8 cellular contexts compared by ENCODE assay signal in the genomic region with DNA sequence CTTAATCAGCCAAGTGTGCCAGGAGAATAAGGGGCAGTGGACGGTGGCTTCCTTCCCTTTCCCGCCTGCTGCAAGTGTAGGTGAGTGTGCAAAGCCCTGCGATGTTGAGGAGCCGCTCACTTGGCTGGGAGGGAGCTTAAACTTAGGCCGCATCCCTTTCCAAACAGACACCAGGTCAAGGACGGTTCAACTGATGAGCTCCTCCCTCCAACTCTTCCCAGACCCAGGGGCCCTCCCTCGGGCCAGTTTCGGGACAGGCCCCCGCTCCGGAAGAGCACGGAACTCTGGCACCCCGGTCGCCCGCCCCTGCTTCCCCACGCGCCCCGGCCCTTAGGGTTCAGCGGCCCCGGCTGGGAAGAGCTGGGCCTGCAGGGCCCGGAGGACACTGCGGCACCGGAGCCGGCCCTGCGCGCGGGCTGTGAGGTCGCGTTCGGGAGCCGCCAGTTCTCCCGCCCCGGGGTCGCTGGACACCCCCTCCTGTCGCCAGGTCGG. TPM values are rescaled to one million over a fixed set of nuclear protein-coding genes. Genes with fewer than 3 reads are reported as not detected.
A peak's percentile ranks its signal among the peaks of the same experiment; 100 is the strongest.
DNase-seq lines count a peak whose midpoint lies in the region; ATAC-seq, FAIRE-seq and TF ChIP-seq lines count a peak whose summit lies in the region.

No MANE protein-coding gene starts in this region.

- peak overlapping the region; percentile 78 for H3K9ac ChIP-seq in GM12878 (ENCODE audit: control insufficient read depth, insufficient read depth, low read length)

- in situ Hi-C loops in GM12878 (cut with MboI): loop anchor here (5.0 kb wide), 1 partner anchor 312 kb away; no protein-coding TSS in a partner anchor

- FAIRE-seq in GM12878 (lab: Jason Lieb, UNC): no peak

- peak; percentile 41 for ATAC-seq in GM12878

- peaks cover 20 to 23% of the 10 kb centered on the region in 2 experiments for H3K36me3 ChIP-seq in GM12878 (ENCODE audit: control insufficient read depth in 2 of 2, insufficient read depth in 2 of 2, low read length in 1 of 2)

- peak overlapping the region; percentile 69 for H2AFZ ChIP-seq in GM12878 (ENCODE audit: control insufficient read depth, low read depth, low read length)

- TF ChIP-seq POLR2A in NB4 (IDR thresholded peaks at IDR 0.05; ENCODE audit: extremely low read depth, insufficient read length): no peak
- no peak for TF ChIP-seq POLR2A in GM12878 (IDR thresholded peaks at IDR 0.05; ENCODE audit: low read depth, low read length)

- no peak for TF ChIP-seq EP300 in GM12878 (IDR thresholded peaks at IDR 0.05; ENCODE audit: borderline replicate concordance in 1 of 2, control insufficient read depth in 1 of 2, low read depth in 2 of 2, low read length in 2 of 2)

- TF ChIP-seq RAD21 in GM12878 (IDR thresholded peaks at IDR 0.05; ENCODE audit: insufficient read depth, low read depth, low read length): peak; percentile 20; the same call in 1 of the 2 replicates

- RAD21 ChIA-PET in GM12878 (lab: Charles Lee; ENCODE audit: unreplicated experiment): interaction anchor here (1.1 to 2.0 kb wide), 5 partner anchors 17 to 61 kb away, joined by 4 to 10 read pairs (median 5); no protein-coding TSS in a partner anchor

- H3K9me3 ChIP-seq in GM12878 (replicated peaks; ENCODE audit: control insufficient read depth, insufficient read depth, low read length): no peaks in the 10 kb centered on the region

- intact Hi-C loops in GM12878 (cut with micrococcal nuclease; ENCODE audit: unreplicated experiment): loop anchor here (10.0 kb wide), 1 partner anchor 484 kb away; no protein-coding TSS in a partner anchor

- WGBS in GM12878 (ENCODE audit: insufficient coverage, insufficient replicate concordance, low lambda C conversion rate, missing lambda C conversion rate): 0% methylated on average over 12 of the region's 35 CpGs

- POLR2A ChIA-PET in HEK293T (lab: Yijun Ruan, JAX): interaction anchor here (0.9 kb wide), 1 partner anchor 85 kb away, joined by 3 read pairs; no protein-coding TSS in a partner anchor
- POLR2A ChIA-PET in GM12878 (lab: Charles Lee): interaction anchor here (0.8 to 1.3 kb wide), 2 partner anchors 16 to 28 kb away, joined by 3 to 6 read pairs; no protein-coding TSS in a partner anchor

- no peaks in the 10 kb centered on the region for H3K27me3 ChIP-seq in GM12878 (replicated peaks in 1 of 2; ENCODE audit: control insufficient read depth in 2 of 2, insufficient read depth in 2 of 2, low read length in 1 of 2)

- peak overlapping the region; percentile 98 for H3K4me2 ChIP-seq in GM12878 (ENCODE audit: control insufficient read depth, insufficient read depth)

- TF ChIP-seq CTCF in NB4 (IDR thresholded peaks at IDR 0.05; ENCODE audit: low read depth, low read length): no peak
- TF ChIP-seq CTCF in GM12878 (IDR thresholded peaks at IDR 0.05 in 2 of 3, conservative IDR thresholded peaks at IDR 0.05 in 1 of 3; ENCODE audit: control insufficient read depth in 2 of 3, extremely low read depth in 1 of 3, insufficient read depth in 1 of 3, low read depth in 3 of 3, low read length in 3 of 3): 0 out of 6 replicates have a peak, but pooled peaks of 1 of the 3 experiments have one; percentile 15

- H3K4me3 ChIP-seq in NB4 (ENCODE audit: low read depth, low read length) (peak overlapping the region; percentile 86), GM12878 (peak overlapping the region; percentile 92)

- DNase-seq in NCI-H748 (lab: John Stamatoyannopoulos, UW; ENCODE audit: unreplicated experiment) (peak; percentile 68), NCI-H748 treated with DMSO at 0.1 percent for 48 hours (lab: John Stamatoyannopoulos, UW) (no peak), HEK293T (ENCODE audit: extremely low spot score) (peak; percentile 25), NB4 (ENCODE audit: low read depth) (peak; percentile 66), GM12878 (ENCODE audit: low read depth, low spot score) (no peak), iris pigment epithelial cell (ENCODE audit: low read depth) (peak; percentile 36), NCI-H1092 (lab: John Stamatoyannopoulos, UW) (no peak)
- peak; percentile 43 for DNase-seq in stimulated activated CD4-positive, alpha-beta T cell treated with anti-CD3 and anti-CD28 coated beads, Interleukin-4, amount 100 ng/mL, for 1 hour

- SMC1A ChIA-PET in GM12878 (lab: Charles Lee; ENCODE audit: uncharacterized antibody, unreplicated experiment): interaction anchor here (0.8 to 1.4 kb wide), 6 partner anchors 9 to 177 kb away, joined by 3 to 7 read pairs (median 4); no protein-coding TSS in a partner anchor

- CTCF ChIA-PET in HEK293T (lab: Yijun Ruan, JAX): no interaction called here
- CTCF ChIA-PET in GM12878 (lab: Yijun Ruan, JAX): interaction anchor here (0.9 to 4.7 kb wide), 5 partner anchors 11 to 61 kb away, joined by 3 to 18 read pairs (median 4); no protein-coding TSS in a partner anchor

- BruUV-seq in GM12878 (replicated peaks; lab: Mats Ljungman, UMichigan): no TSS peak

- peaks cover 70% of the 10 kb centered on the region for H3K79me2 ChIP-seq in GM12878 (ENCODE audit: control insufficient read depth, insufficient read depth, low read length)

- peak overlapping the region; percentile 79 for H3K27ac ChIP-seq in GM12878 (ENCODE audit: control insufficient read depth, insufficient read depth)

- no peaks in the 10 kb centered on the region; the same call in 1 of the 2 replicates for H4K20me1 ChIP-seq in GM12878 (ENCODE audit: control insufficient read depth, insufficient read depth)

- H3K4me1 ChIP-seq in GM12878 (ENCODE audit: control insufficient read depth, insufficient read depth, low read length): peaks cover 13% of the 10 kb centered on the region

TF ChIP-seq in HEK293T, 16 proteins besides CTCF, POLR2A, EP300 and RAD21:
- TF ChIP-seq HDGF (IDR thresholded peaks at IDR 0.05; ENCODE audit: borderline replicate concordance) (no peak), FOXM1 (IDR thresholded peaks at IDR 0.05; ENCODE audit: borderline replicate concordance) (no peak)

TF ChIP-seq in GM12878, 131 proteins besides CTCF, POLR2A, EP300 and RAD21 (continues in another document):
- TF ChIP-seq SRF (IDR thresholded peaks at IDR 0.05; ENCODE audit: low read depth in 2 of 2, low read length in 2 of 2) (no peak), SKIL (IDR thresholded peaks at IDR 0.05; ENCODE audit: low read depth, poor library complexity, severe bottlenecking) (no peak), BHLHE40 (IDR thresholded peaks at IDR 0.05; ENCODE audit: borderline replicate concordance in 1 of 2, low read depth in 2 of 2, low read length in 1 of 2) (no peak)

RNA-seq across cellular contexts. Expression of gene MRPL36, which starts 0.5 kb away (rescaled TPM):
- total RNA-seq in GM12878 (2013; cell fraction: nucleolus; rRNA removed): 10.8 and 11.5 TPM in 2 replicates
- 106 and 109 TPM in 2 replicates for total RNA-seq in GM12878 (2014; rRNA removed)
- total RNA-seq in GM12878 (2014; rRNA removed; fragmentation: Illumina TruSeq; extraction: Trizol): 86.8 and 103 TPM in 2 replicates
- 89.2 and 95.9 TPM in 2 replicates for total RNA-seq in GM12878 (2021)
- 83.9 TPM for polyA plus RNA-seq in GM12878 (2011; ENCODE audit: low read depth)
- 93.2 and 130 TPM in 2 replicates for polyA plus RNA-seq in GM12878 (2011; rRNA removed)
- 93.4 and 134 TPM in 2 replicates for polyA plus RNA-seq in GM12878 (2011; cell fraction: cytosol; rRNA removed)
- polyA plus RNA-seq in GM12878 (2011; cell fraction: nucleus; rRNA removed): 68.3 and 75.4 TPM in 2 replicates
- 82.7 and 85.4 TPM in 2 replicates for polyA plus RNA-seq in GM12878 (2012)
- polyA plus RNA-seq in GM12878 (2014; fragmentation: Illumina TruSeq; extraction: Trizol): 47.1 and 105 TPM in 2 replicates
- 100 to 1,000 TPM; 510 to 559 TPM for polyA plus RNA-seq in GM12878 (2014; fragmentation: Nextera tagmentation; extraction: Ambion mirVana)
- polyA plus RNA-seq in GM12878 (2014; rRNA removed): 156 and 175 TPM in 2 replicates
- 100 to 1,000 TPM; 219 to 221 TPM for polyA plus RNA-seq in GM12878 (2016; fragmentation: Nextera tagmentation; extraction: Ambion mirVana)
- polyA minus RNA-seq in GM12878 (2011; rRNA and poly(A)+ RNA removed): 47.8 and 60.0 TPM in 2 replicates
- polyA minus RNA-seq in GM12878 (2011; cell fraction: cytosol; rRNA and poly(A)+ RNA removed): 21.2 and 24.9 TPM in 2 replicates
- polyA minus RNA-seq in GM12878 (2011; cell fraction: nucleus; rRNA and poly(A)+ RNA removed): 29.1 and 36.6 TPM in 2 replicates

RNA-seq across cellular contexts. Expression of gene NDUFS6, which starts 2.1 kb away (rescaled TPM):
- 4.4 and 7.1 TPM in 2 replicates for total RNA-seq in GM12878 (2013; cell fraction: nucleolus; rRNA removed)
- total RNA-seq in GM12878 (2014; rRNA removed): 55.3 and 57.1 TPM in 2 replicates
- total RNA-seq in GM12878 (2014; rRNA removed; fragmentation: Illumina TruSeq; extraction: Trizol): 49.5 and 60.4 TPM in 2 replicates
- 56.4 and 57.5 TPM in 2 replicates for total RNA-seq in GM12878 (2021)
- 14.7 TPM for polyA plus RNA-seq in GM12878 (2011; ENCODE audit: low read depth)
- 35.6 and 38.7 TPM in 2 replicates for polyA plus RNA-seq in GM12878 (2011; rRNA removed)
- 88.2 and 134 TPM in 2 replicates for polyA plus RNA-seq in GM12878 (2011; cell fraction: cytosol; rRNA removed)
- polyA plus RNA-seq in GM12878 (2011; cell fraction: nucleus; rRNA removed): 38.2 and 92.1 TPM in 2 replicates
- polyA plus RNA-seq in GM12878 (2012): 47.9 and 84.2 TPM in 2 replicates
- polyA plus RNA-seq in GM12878 (2014; fragmentation: Illumina TruSeq; extraction: Trizol): 12.1 and 29.4 TPM in 2 replicates
- 10 to 100 TPM; 20.7 to 59.0 TPM for polyA plus RNA-seq in GM12878 (2014; fragmentation: Nextera tagmentation; extraction: Ambion mirVana)
- 80.9 and 98.9 TPM in 2 replicates for polyA plus RNA-seq in GM12878 (2014; rRNA removed)
- polyA plus RNA-seq in GM12878 (2016; fragmentation: Nextera tagmentation; extraction: Ambion mirVana): 100 to 1,000 TPM; 195 to 213 TPM
- polyA minus RNA-seq in GM12878 (2011; rRNA and poly(A)+ RNA removed): 11.6 and 15.6 TPM in 2 replicates
- 13.9 and 24.0 TPM in 2 replicates for polyA minus RNA-seq in GM12878 (2011; cell fraction: cytosol; rRNA and poly(A)+ RNA removed)
- polyA minus RNA-seq in GM12878 (2011; cell fraction: nucleus; rRNA and poly(A)+ RNA removed): 8.9 and 20.6 TPM in 2 replicates

Comparison
In these comparisons a context has a peak if more than half of its experiments do, and no peak if none do; other contexts are left out.
1. DNase-seq: peak in NCI-H748 (single experiment), HEK293T (single experiment), NB4 (single experiment), iris pigment epithelial cell (single experiment) and stimulated activated CD4-positive, alpha-beta T cell treated with anti-CD3 and anti-CD28 coated beads, Interleukin-4, amount 100 ng/mL, for 1 hour (single experiment); none in NCI-H748 treated with DMSO at 0.1 percent for 48 hours (single experiment), GM12878 (single experiment) and NCI-H1092 (single experiment).